In genomic region chr22:49554296-49554625, GRCh38 we compare ENCODE assay signal across 25 cellular contexts.
"Had no signal": no experiment of that assay in that cellular context is flagged by ENCODE, and none has a peak within 500 bp of the region (broad histone marks: within the 10 kb centered on the region; RNA-seq: fewer than 3 reads in every experiment).

No MANE protein-coding gene starts in this region.

- H3K27me3 ChIP-seq: colonic mucosa, thyroid gland had no signal

- ATAC-seq: naive thymus-derived CD8-positive, alpha-beta T cell; stimulated activated effector memory CD8-positive, alpha-beta T cell treated with anti-CD3 and anti-CD28 coated beads, Interleukin-12 subunit alpha, Interleukin-12 subunit beta, amount 100 ng/mL, for 72 hours had no signal

- H3K36me3 ChIP-seq: colonic mucosa, sigmoid colon, thyroid gland had no signal

- H3K9me3 Mint-ChIP-seq: activated CD4-positive, alpha-beta T cell treated with anti-CD3 and anti-CD28 coated beads, Interleukin-2, amount 10 ng/mL, durations not matched to agents 24 days and 14 days had no signal

- H3K9me3 ChIP-seq: colonic mucosa, thyroid gland had no signal

- H3K27ac ChIP-seq: colonic mucosa, dorsolateral prefrontal cortex, sigmoid colon, thyroid gland, VCaP had no signal

- H3K4me3 ChIP-seq: colonic mucosa, dorsolateral prefrontal cortex, sigmoid colon, thyroid gland had no signal

- DNase-seq: activated CD4-positive, alpha-beta memory T cell treated with anti-CD3 and anti-CD28 coated beads for 36 hours; activated CD4-positive, alpha-beta T cell treated with anti-CD3 and anti-CD28 coated beads, Interleukin-2, amount 10 ng/mL, durations not matched to agents 24 days and 14 days; activated CD8-positive, alpha-beta memory T cell treated with anti-CD3 and anti-CD28 coated beads, Interleukin-2, amount 50 U/mL, for 4 hours; activated gamma-delta T cell treated with Interleukin-2 at 50 U/mL for 16 hours; activated naive CD4-positive, alpha-beta T cell treated with anti-CD3 and anti-CD28 coated beads, Interleukin-2, amount 50 U/mL, for 16 hours; activated T-cell treated with anti-CD3 and anti-CD28 coated beads, Interleukin-2, amount 50 U/mL, for 1 hour; anterior cingulate cortex; cerebellar nuclear complex; colonic mucosa; effector memory CD4-positive, alpha-beta T cell; naive thymus-derived CD8-positive, alpha-beta T cell; small intestine; stimulated activated CD4-positive, alpha-beta T cell treated with anti-CD3 and anti-CD28 coated beads, Interleukin-4, amount 100 ng/mL, for 24 hours; stimulated activated naive CD8-positive, alpha-beta T cell treated with anti-CD3 and anti-CD28 coated beads, Interleukin-15, amount 100 ng/mL, for 72 hours; substantia nigra; T-helper 1 cell; thyroid gland had no signal

- H3K27me3 Mint-ChIP-seq: activated CD4-positive, alpha-beta memory T cell treated with anti-CD3 and anti-CD28 coated beads for 36 hours; activated CD4-positive, alpha-beta T cell treated with anti-CD3 and anti-CD28 coated beads, Interleukin-2, amount 10 ng/mL, durations not matched to agents 24 days and 14 days; memory B cell; naive thymus-derived CD8-positive, alpha-beta T cell; progenitor cell of endocrine pancreas; stimulated activated naive CD8-positive, alpha-beta T cell treated with anti-CD3 and anti-CD28 coated beads, Interleukin-15, amount 100 ng/mL, for 72 hours had no signal

- H3K4me1 Mint-ChIP-seq: activated CD4-positive, alpha-beta T cell treated with anti-CD3 and anti-CD28 coated beads, Interleukin-2, amount 10 ng/mL, durations not matched to agents 24 days and 14 days; stimulated activated naive CD8-positive, alpha-beta T cell treated with anti-CD3 and anti-CD28 coated beads, Interleukin-15, amount 100 ng/mL, for 72 hours had no signal

- H3K27ac Mint-ChIP-seq: activated CD4-positive, alpha-beta memory T cell treated with anti-CD3 and anti-CD28 coated beads for 36 hours; activated CD4-positive, alpha-beta T cell treated with anti-CD3 and anti-CD28 coated beads, Interleukin-2, amount 10 ng/mL, durations not matched to agents 24 days and 14 days; activated T-helper 1 cell treated with anti-CD3 and anti-CD28 coated beads, Interleukin-12 subunit alpha, Interleukin-12 subunit beta, Interleukin-2, Interleukin-4 antibody, amounts not matched to agents 30 ng/mL and 10 ng/mL and 1 ng/mL, durations not matched to agents 14 hours and 24 hours and 36 hours; memory B cell; naive thymus-derived CD8-positive, alpha-beta T cell; progenitor cell of endocrine pancreas; stimulated activated effector memory CD8-positive, alpha-beta T cell treated with anti-CD3 and anti-CD28 coated beads, Interleukin-12 subunit alpha, Interleukin-12 subunit beta, amount 100 ng/mL, for 72 hours; stimulated activated naive CD8-positive, alpha-beta T cell treated with anti-CD3 and anti-CD28 coated beads, Interleukin-15, amount 100 ng/mL, for 72 hours; T-helper 2 cell treated with Interferon-gamma antibody and Interleukin-4, amounts not matched to agents 5 μg/mL and 100 μg/mL, for 36 hours had no signal

- H3K4me3 Mint-ChIP-seq: activated CD4-positive, alpha-beta memory T cell treated with anti-CD3 and anti-CD28 coated beads for 36 hours; activated CD4-positive, alpha-beta T cell treated with anti-CD3 and anti-CD28 coated beads, Interleukin-2, amount 10 ng/mL, durations not matched to agents 24 days and 14 days; activated T-helper 1 cell treated with anti-CD3 and anti-CD28 coated beads, Interleukin-12 subunit alpha, Interleukin-12 subunit beta, Interleukin-2, Interleukin-4 antibody, amounts not matched to agents 30 ng/mL and 10 ng/mL and 1 ng/mL, durations not matched to agents 14 hours and 24 hours and 36 hours; memory B cell; naive thymus-derived CD8-positive, alpha-beta T cell; stimulated activated effector memory CD8-positive, alpha-beta T cell treated with anti-CD3 and anti-CD28 coated beads, Interleukin-12 subunit alpha, Interleukin-12 subunit beta, amount 100 ng/mL, for 72 hours; stimulated activated naive CD8-positive, alpha-beta T cell treated with anti-CD3 and anti-CD28 coated beads, Interleukin-15, amount 100 ng/mL, for 72 hours; T-helper 2 cell treated with Interferon-gamma antibody and Interleukin-4, amounts not matched to agents 5 μg/mL and 100 μg/mL, for 36 hours had no signal

- H3K4me1 ChIP-seq: colonic mucosa, sigmoid colon, thyroid gland had no signal
